Comparison of ENCODE assay signal across 8 cellular contexts in the genomic region with DNA sequence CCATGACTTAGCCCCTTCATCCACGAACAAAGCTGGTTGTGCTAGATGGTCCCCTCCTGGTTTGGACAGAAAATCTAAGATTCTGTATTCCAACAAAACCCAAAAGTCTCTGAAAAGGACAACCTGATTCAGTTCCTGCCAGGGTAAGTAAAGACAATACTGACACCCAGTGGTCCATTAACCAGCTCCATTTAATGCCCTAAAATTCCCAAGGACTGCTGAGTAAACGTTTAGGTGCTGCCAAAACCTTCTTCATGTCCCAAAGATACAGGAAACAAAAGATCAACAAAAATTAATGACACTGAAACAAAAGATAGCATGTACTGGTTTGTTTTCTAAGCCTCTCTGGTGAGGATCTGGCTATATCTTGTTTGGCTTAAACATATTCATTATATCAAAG. TPM values are rescaled to one million over a fixed set of nuclear protein-coding genes. Genes with fewer than 3 reads are reported as not detected.
A peak's percentile ranks its signal among the peaks of the same experiment; 100 is the strongest.
DNase-seq lines count a peak whose midpoint lies in the region; ATAC-seq and TF ChIP-seq lines count a peak whose summit lies in the region.

No MANE protein-coding gene starts in this region.

- DNase-seq in GM13977 (ENCODE audit: low spot score) (no peak), NCI-H82 (lab: John Stamatoyannopoulos, UW) (peak; percentile 58), foreskin melanocyte (peak; percentile 57), gastrocnemius medialis (no peak), occipital lobe (lab: John Stamatoyannopoulos, UW) (no peak)
- DNase-seq in activated CD8-positive, alpha-beta memory T cell treated with anti-CD3 and anti-CD28 coated beads, Interleukin-2, amount 50 U/mL, for 4 hours = no peak
- DNase-seq in activated naive CD4-positive, alpha-beta T cell treated with Interleukin-2 at 50 U/mL for 16 hours = no peak

- no peak for TF ChIP-seq POLR2A in gastrocnemius medialis (IDR thresholded peaks at IDR 0.05)

- ATAC-seq in gastrocnemius medialis = peak in 1 of 2 donors; percentile 78
- ATAC-seq in GM18907 (IDR thresholded peaks at IDR 0.05; ENCODE audit: unreplicated experiment) = no peak

- peak; percentile 44 for TF ChIP-seq CTCF in GM13977 (IDR thresholded peaks at IDR 0.05; ENCODE audit: extremely low read depth, insufficient read depth, missing control alignments)
- peak; percentile 33 to 50 (median 39) for TF ChIP-seq CTCF in gastrocnemius medialis (IDR thresholded peaks at IDR 0.05 in 4 of 5, conservative IDR thresholded peaks at IDR 0.05 in 1 of 5)

- H3K27me3 ChIP-seq in gastrocnemius medialis = no peaks in the 10 kb centered on the region

- intact Hi-C loops in gastrocnemius medialis (cut with DNase I; ENCODE audit: low total_unique reads) = loop anchor here (2.0 kb wide), 2 partner anchors 880 to 1208 kb away; no protein-coding TSS in a partner anchor

- no peaks in the 10 kb centered on the region for H3K9me3 ChIP-seq in gastrocnemius medialis

- no peak overlapping the region for H3K4me3 ChIP-seq in gastrocnemius medialis

- no peaks in the 10 kb centered on the region for H3K36me3 ChIP-seq in gastrocnemius medialis

- in situ Hi-C loops in GM13977 (cut with MboI; ENCODE audit: low pct_unique_long_range_greater_than_20kb, low sequenced_read_pairs, unreplicated experiment) = loop anchor here (25.0 kb wide), 1 partner anchor 313 kb away; a partner anchor contains a TSS
- in situ Hi-C loops in gastrocnemius medialis (cut with MboI; ENCODE audit: low sequenced_read_pairs in 4 of 4) = loop anchor here (5.0 to 25.0 kb wide), 4 partner anchors 512 to 1687 kb away; no protein-coding TSS in a partner anchor

- no peaks in the 10 kb centered on the region for H3K4me1 ChIP-seq in gastrocnemius medialis

- H3K27ac ChIP-seq in gastrocnemius medialis = no peak overlapping the region

RNA-seq across cellular contexts. Expression of a gene that starts 25.3 kb away (rescaled TPM):
- total RNA-seq in gastrocnemius medialis (under 1 TPM in 2 of 4 donors, not detected in 2; 0.11 to 0.15 TPM), occipital lobe (0.16 TPM)

Comparison
In these comparisons a context has a peak if more than half of its experiments do, and no peak if none do; other contexts are left out.
1. DNase-seq: peak in NCI-H82 (single experiment) and foreskin melanocyte (single experiment); none in GM13977 (single experiment), gastrocnemius medialis (0 of 2), occipital lobe (single experiment), activated CD8-positive, alpha-beta memory T cell treated with anti-CD3 and anti-CD28 coated beads, Interleukin-2, amount 50 U/mL, for 4 hours (single experiment) and activated naive CD4-positive, alpha-beta T cell treated with Interleukin-2 at 50 U/mL for 16 hours (single experiment).